In genomic region chr16:70526403-70526802, GRCh38 we compare ENCODE assay signal across 12 cellular contexts. TPM values are rescaled to one million over a fixed set of nuclear protein-coding genes. Genes with fewer than 3 reads are reported as not detected.
A peak's percentile ranks its signal among the peaks of the same experiment; 100 is the strongest.
DNase-seq lines count a peak whose midpoint lies in the region; ATAC-seq and TF ChIP-seq lines count a peak whose summit lies in the region.
"Had no signal": no experiment of that assay in that cellular context is flagged by ENCODE, and none has a peak within 500 bp of the region (broad histone marks: within the 10 kb centered on the region; RNA-seq: fewer than 3 reads in every experiment).

No MANE protein-coding gene starts in this region.

- H2BK5ac ChIP-seq in neuronal stem cell (ENCODE audit: low read length) = no peak overlapping the region

- peaks cover 8 to 69% (median 18%) of the 10 kb centered on the region in 3 donors for H3K36me3 Mint-ChIP-seq in CD8-positive, alpha-beta memory T cell
- H3K36me3 Mint-ChIP-seq in activated naive CD8-positive, alpha-beta T cell treated with anti-CD3 and anti-CD28 coated beads, Interleukin-2, amount 10 ng/mL, durations not matched to agents 7 days and 5 days = peaks cover 43% of the 10 kb centered on the region
- peaks cover 15 to 18% of the 10 kb centered on the region in 2 donors for H3K36me3 Mint-ChIP-seq in naive B cell

- no peak overlapping the region for H2AFZ ChIP-seq in neuronal stem cell (ENCODE audit: low read length)

- H2BK15ac ChIP-seq in neuronal stem cell (ENCODE audit: low read length) = no peak overlapping the region

- no peak overlapping the region for H3K4me2 ChIP-seq in neuronal stem cell (ENCODE audit: insufficient read depth, low read length, poor library complexity, severe bottlenecking)

- peaks cover 54 to 67% (median 65%) of the 10 kb centered on the region in 3 donors for H3K4me1 Mint-ChIP-seq in CD8-positive, alpha-beta memory T cell
- H3K4me1 Mint-ChIP-seq in activated naive CD8-positive, alpha-beta T cell treated with anti-CD3 and anti-CD28 coated beads, Interleukin-2, amount 10 ng/mL, durations not matched to agents 7 days and 5 days = peaks cover 38% of the 10 kb centered on the region
- peaks cover 27 to 62% (median 42%) of the 10 kb centered on the region in 3 donors for H3K4me1 Mint-ChIP-seq in naive B cell

- H3K36me3 ChIP-seq in CD8-positive, alpha-beta memory T cell (ENCODE audit: insufficient read depth, low read length) = peaks cover 41% of the 10 kb centered on the region
- H3K36me3 ChIP-seq in neuronal stem cell (replicated peaks in 1 of 2; ENCODE audit: control insufficient read depth in 2 of 2, insufficient read depth in 2 of 2, low read length in 2 of 2) = peaks cover 28 to 65% of the 10 kb centered on the region in 2 donors

- no peak for ATAC-seq in activated naive CD8-positive, alpha-beta T cell treated with anti-CD3 and anti-CD28 coated beads, Interleukin-2, amount 10 ng/mL, durations not matched to agents 7 days and 5 days (ENCODE audit: low read depth)
- ATAC-seq in naive B cell (ENCODE audit: low read depth in 2 of 2) = no peak
- no peak for ATAC-seq in omental fat pad (ENCODE audit: low FRiP score)
- no peak for ATAC-seq in GM19397 (IDR thresholded peaks at IDR 0.05; ENCODE audit: unreplicated experiment)
- ATAC-seq: pancreas had no signal

- peaks cover 3% of the 10 kb centered on the region for H3K79me1 ChIP-seq in neuronal stem cell (ENCODE audit: low read depth, low read length)

- H4K8ac ChIP-seq in neuronal stem cell (ENCODE audit: low read depth, low read length) = no peak overlapping the region

- H3K4me3 ChIP-seq in CD8-positive, alpha-beta memory T cell (ENCODE audit: low read length) = no peak overlapping the region
- H3K4me3 ChIP-seq in HL-60 (replicated peaks; ENCODE audit: insufficient read depth, low read length) (peak overlapping the region; percentile 52), neuronal stem cell (ENCODE audit: low read length in 2 of 2) (no peak overlapping the region)
- H3K4me3 ChIP-seq: pancreas had no signal

- no peaks in the 10 kb centered on the region for H3K27me3 Mint-ChIP-seq in CD8-positive, alpha-beta memory T cell
- no peaks in the 10 kb centered on the region for H3K27me3 Mint-ChIP-seq in activated naive CD8-positive, alpha-beta T cell treated with anti-CD3 and anti-CD28 coated beads, Interleukin-2, amount 10 ng/mL, durations not matched to agents 7 days and 5 days
- H3K27me3 Mint-ChIP-seq in naive B cell = no peaks in the 10 kb centered on the region

- no peaks in the 10 kb centered on the region for H3K9me3 ChIP-seq in CD8-positive, alpha-beta memory T cell (ENCODE audit: low read length)
- peaks cover 0 to 2% of the 10 kb centered on the region in 2 donors for H3K9me3 ChIP-seq in neuronal stem cell (replicated peaks in 1 of 2; ENCODE audit: control insufficient read depth in 2 of 2, insufficient read depth in 1 of 2, low read depth in 1 of 2, low read length in 2 of 2)
- H3K9me3 ChIP-seq: pancreas had no signal

- no peak overlapping the region for H3K4ac ChIP-seq in neuronal stem cell (ENCODE audit: low read length)

- H2BK12ac ChIP-seq in neuronal stem cell (ENCODE audit: low read length) = no peak overlapping the region

- TF ChIP-seq CTCF in HL-60 (IDR thresholded peaks at IDR 0.05; ENCODE audit: insufficient read depth, low read length) (no peak), omental fat pad (IDR thresholded peaks at IDR 0.05) (no peak)

- no peaks in the 10 kb centered on the region for H3K9me3 Mint-ChIP-seq in CD8-positive, alpha-beta memory T cell
- no peaks in the 10 kb centered on the region for H3K9me3 Mint-ChIP-seq in activated naive CD8-positive, alpha-beta T cell treated with anti-CD3 and anti-CD28 coated beads, Interleukin-2, amount 10 ng/mL, durations not matched to agents 7 days and 5 days
- no peaks in the 10 kb centered on the region for H3K9me3 Mint-ChIP-seq in naive B cell

- POLR2A ChIA-PET in CD8-positive, alpha-beta memory T cell (lab: Charles Lee) = interaction anchor here (0.8 kb wide), 1 partner anchor 21 kb away, joined by 3 read pairs; no protein-coding TSS in a partner anchor
- POLR2A ChIA-PET in activated naive CD8-positive, alpha-beta T cell treated with anti-CD3 and anti-CD28 coated beads, Interleukin-2, amount 10 ng/mL, durations not matched to agents 7 days and 5 days (lab: Charles Lee) = interaction anchor here (1.1 to 4.5 kb wide), 3 partner anchors 22 to 238 kb away, joined by 3 to 63 read pairs (median 15); partner anchors contain the start of gene AARS1

- no peak overlapping the region for H3K27ac ChIP-seq in CD8-positive, alpha-beta memory T cell (ENCODE audit: low read depth, low read length)
- H3K27ac ChIP-seq in HL-60 (replicated peaks) = peak overlapping the region; percentile 95
- H3K27ac ChIP-seq in neuronal stem cell (replicated peaks; ENCODE audit: low read length) = no peak overlapping the region
- H3K27ac ChIP-seq: pancreas, WERI-Rb-1 had no signal

- H3K4me1 ChIP-seq in CD8-positive, alpha-beta memory T cell (ENCODE audit: insufficient read depth, low read length) = peaks cover 52% of the 10 kb centered on the region
- peaks cover 13% of the 10 kb centered on the region in 2 donors for H3K4me1 ChIP-seq in neuronal stem cell (ENCODE audit: control insufficient read depth in 2 of 2, insufficient read depth in 1 of 2, low read depth in 1 of 2, low read length in 2 of 2)

- H3K4me3 Mint-ChIP-seq in CD8-positive, alpha-beta memory T cell = peak overlapping the region; percentile 33 to 100 (median 85)
- H3K4me3 Mint-ChIP-seq in activated naive CD8-positive, alpha-beta T cell treated with anti-CD3 and anti-CD28 coated beads, Interleukin-2, amount 10 ng/mL, durations not matched to agents 7 days and 5 days = peak overlapping the region; percentile 84
- peak overlapping the region; percentile 32 to 97 (median 68) for H3K4me3 Mint-ChIP-seq in naive B cell

- H3K14ac ChIP-seq in neuronal stem cell (ENCODE audit: low read length) = no peak overlapping the region

- no peak overlapping the region for H3K18ac ChIP-seq in neuronal stem cell (ENCODE audit: low read length)

- no peak overlapping the region for H4K91ac ChIP-seq in neuronal stem cell (ENCODE audit: low read depth, low read length, poor library complexity)

- no peak for DNase-seq in CD8-positive, alpha-beta memory T cell
- DNase-seq in HL-60 (ENCODE audit: low read depth in 1 of 2, low spot score in 1 of 2) (no peak), naive B cell (no peak), NCI-H1048 (lab: John Stamatoyannopoulos, UW) (no peak), omental fat pad (ENCODE audit: low spot score) (no peak), neuronal stem cell (ENCODE audit: low spot score) (no peak)
- DNase-seq in activated naive CD8-positive, alpha-beta T cell treated with anti-CD3 and anti-CD28 coated beads, Interleukin-2, amount 10 ng/mL, durations not matched to agents 7 days and 5 days = no peak
- DNase-seq: GOT3, NCI-H446 treated with DMSO at 0.1 percent for 48 hours, pancreas, WERI-Rb-1 had no signal

- CTCF ChIA-PET in CD8-positive, alpha-beta memory T cell (lab: Charles Lee) = no interaction called here

- no peak overlapping the region for H2BK120ac ChIP-seq in neuronal stem cell (ENCODE audit: low read depth, low read length)

- H3K23ac ChIP-seq in neuronal stem cell (ENCODE audit: low read depth, low read length, poor library complexity) = no peak overlapping the region

- no peaks in the 10 kb centered on the region for H3K27me3 ChIP-seq in CD8-positive, alpha-beta memory T cell (ENCODE audit: insufficient read depth, low read length, poor library complexity, severe bottlenecking)
- no peaks in the 10 kb centered on the region for H3K27me3 ChIP-seq in HL-60 (ENCODE audit: insufficient read depth, poor library complexity, severe bottlenecking)
- no peaks in the 10 kb centered on the region for H3K27me3 ChIP-seq in neuronal stem cell (ENCODE audit: control insufficient read depth in 3 of 3, insufficient read depth in 3 of 3, low read depth in 1 of 3, low read length in 3 of 3)
- H3K27me3 ChIP-seq: pancreas had no signal

- no peak overlapping the region for H2AK5ac ChIP-seq in neuronal stem cell (ENCODE audit: low read depth, low read length)

- no peak overlapping the region for H3K9ac ChIP-seq in neuronal stem cell (ENCODE audit: low read depth, low read length, poor library complexity)

- WGBS in neuronal stem cell (ENCODE audit: extremely low coverage in 2 of 2, insufficient read length in 2 of 2, insufficient replicate concordance in 1 of 2), 2 donors = no CpG with 5 or more reads among the region's 6 CpGs

- peak overlapping the region; percentile 35 to 94 (median 86) for H3K27ac Mint-ChIP-seq in CD8-positive, alpha-beta memory T cell
- peak overlapping the region; percentile 77 for H3K27ac Mint-ChIP-seq in activated naive CD8-positive, alpha-beta T cell treated with anti-CD3 and anti-CD28 coated beads, Interleukin-2, amount 10 ng/mL, durations not matched to agents 7 days and 5 days
- peak overlapping the region in 5 of 6 donors; percentile 33 to 100 (median 77) for H3K27ac Mint-ChIP-seq in naive B cell

RNA-seq across cellular contexts. Expression of gene SF3B3, which starts 2.8 kb away (rescaled TPM):
- total RNA-seq in CD8-positive, alpha-beta memory T cell = 100 to 1,000 TPM; 605 to 642 TPM
- polyA plus RNA-seq in CD8-positive, alpha-beta memory T cell = 134 TPM
- total RNA-seq in activated naive CD8-positive, alpha-beta T cell treated with anti-CD3 and anti-CD28 coated beads, Interleukin-2, amount 10 ng/mL, durations not matched to agents 7 days and 5 days = 100 to 1,000 TPM; 303 to 331 TPM
- 100 to 1,000 TPM in 1 of 6 donors, 10 to 100 TPM in 5; 29.3 to 136 (median 74.0) TPM for polyA plus RNA-seq in naive B cell (ENCODE audit: low read depth in 6 of 6)
- total RNA-seq in omental fat pad = 100 to 1,000 TPM in 2 of 4 donors, 10 to 100 TPM in 2; 84.2 to 118 (median 95.6) TPM
- 133 TPM for polyA plus RNA-seq in neuronal stem cell (2013, experiment 1 of 2)
- 130 TPM for polyA plus RNA-seq in neuronal stem cell (2013, experiment 2 of 2)

RNA-seq across cellular contexts. Expression of gene COG4, which starts 3.0 kb away (rescaled TPM):
- total RNA-seq in CD8-positive, alpha-beta memory T cell = 10 to 100 TPM; 50.7 to 51.9 TPM
- polyA plus RNA-seq in CD8-positive, alpha-beta memory T cell = 48.9 TPM
- 10 to 100 TPM; 73.8 to 75.3 TPM for total RNA-seq in activated naive CD8-positive, alpha-beta T cell treated with anti-CD3 and anti-CD28 coated beads, Interleukin-2, amount 10 ng/mL, durations not matched to agents 7 days and 5 days
- 10 to 100 TPM; 41.7 to 83.4 (median 51.2) TPM for polyA plus RNA-seq in naive B cell (ENCODE audit: low read depth in 6 of 6)
- 10 to 100 TPM; 23.3 to 59.1 (median 29.6) TPM for total RNA-seq in omental fat pad
- polyA plus RNA-seq in neuronal stem cell (2013, experiment 1 of 2) = 30.7 TPM
- 29.9 TPM for polyA plus RNA-seq in neuronal stem cell (2013, experiment 2 of 2)
